In the genomic region with DNA sequence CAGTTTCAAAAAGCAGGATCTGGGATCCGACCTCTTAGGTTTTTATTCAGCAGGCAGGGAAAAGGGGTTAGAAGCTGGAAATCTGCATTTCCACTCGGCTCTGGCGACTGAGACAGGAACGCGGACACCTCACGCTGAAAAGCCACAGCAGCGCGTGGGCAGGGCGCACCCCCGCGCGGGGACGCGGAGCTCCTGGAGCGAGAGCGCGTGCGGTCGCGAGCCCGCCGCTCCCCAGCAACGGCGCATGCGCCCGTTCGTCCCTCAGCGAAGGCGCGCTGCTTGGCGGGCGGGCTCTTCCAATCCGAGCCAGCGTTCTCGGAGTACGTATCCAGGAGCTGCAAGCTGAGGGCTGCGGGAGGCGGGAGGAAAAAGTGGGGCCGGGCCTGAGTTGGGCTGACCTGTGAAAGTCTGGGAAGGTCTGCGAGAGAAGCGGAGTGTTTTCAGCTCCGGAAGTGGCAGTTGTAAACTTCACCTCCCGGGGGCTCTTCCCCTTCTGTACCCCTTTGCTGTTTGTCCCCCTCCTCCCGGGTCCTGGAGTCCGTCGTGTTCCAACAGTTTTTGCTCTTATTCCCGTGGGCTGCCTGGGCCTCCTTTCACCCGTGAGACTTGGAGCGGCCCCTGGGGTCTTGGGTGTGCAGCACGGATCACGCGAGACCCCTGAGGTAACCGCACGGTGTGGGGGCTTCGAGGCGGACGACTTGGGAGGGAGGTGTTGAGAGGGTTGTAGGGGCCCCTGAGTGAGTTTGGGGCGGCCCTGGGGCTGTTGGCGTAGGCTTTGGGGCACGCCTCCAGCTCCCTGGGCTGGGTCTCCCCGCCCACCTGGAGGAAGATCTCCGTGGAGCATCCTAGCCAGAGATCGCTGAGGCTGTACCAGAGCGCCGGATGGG, we compare ENCODE assay signal across 8 cellular contexts. TPM values are rescaled to one million over a fixed set of nuclear protein-coding genes. Genes with fewer than 3 reads are reported as not detected.
A peak's percentile ranks its signal among the peaks of the same experiment; 100 is the strongest.
DNase-seq lines count a peak whose midpoint lies in the region; ATAC-seq and TF ChIP-seq lines count a peak whose summit lies in the region.

Gene CCDC171, plus strand, starts transcription at position 403 of the 887 bp plus-strand sequence. CDS start 11,046 bp downstream, outside the sequence.

- no peaks in the 10 kb centered on the region for H3K79me2 ChIP-seq in osteoblast (ENCODE audit: insufficient read depth, low read length)

- no peaks in the 10 kb centered on the region for H4K20me1 ChIP-seq in osteoblast (ENCODE audit: insufficient read depth, low read length)

- H3K27me3 ChIP-seq in osteoblast (ENCODE audit: insufficient read depth, low read length), result peaks cover 4% of the 10 kb centered on the region
- no peaks in the 10 kb centered on the region for H3K27me3 ChIP-seq in thoracic aorta (replicated peaks; ENCODE audit: insufficient read depth)

- H3K9me3 Mint-ChIP-seq in activated naive CD4-positive, alpha-beta T cell treated with anti-CD3 and anti-CD28 coated beads, Interleukin-2, amount 50 U/mL, for 24 hours, result no peaks in the 10 kb centered on the region

- peak within 1 kb of the TSS; percentile 91 for H3K9ac ChIP-seq in SK-N-MC (ENCODE audit: insufficient read length)

- ATAC-seq in HG02588 (IDR thresholded peaks at IDR 0.05; ENCODE audit: unreplicated experiment), result peak; percentile 88
- peak; percentile 94 for ATAC-seq in thoracic aorta (ENCODE audit: insufficient number of reproducible peaks, low FRiP score, low read depth)

- peaks cover 4% of the 10 kb centered on the region for H3K4me1 ChIP-seq in osteoblast (ENCODE audit: insufficient read depth, low read length)
- no peaks in the 10 kb centered on the region for H3K4me1 ChIP-seq in thoracic aorta (ENCODE audit: control insufficient read depth in 1 of 2, low read depth in 2 of 2)

- peak within 1 kb of the TSS; percentile 93 for H3K4me3 Mint-ChIP-seq in activated naive CD4-positive, alpha-beta T cell treated with anti-CD3 and anti-CD28 coated beads, Interleukin-2, amount 50 U/mL, for 24 hours

- H3K36me3 Mint-ChIP-seq in activated naive CD4-positive, alpha-beta T cell treated with anti-CD3 and anti-CD28 coated beads, Interleukin-2, amount 50 U/mL, for 24 hours, result no peaks in the 10 kb centered on the region

- H3K27ac ChIP-seq in SK-N-MC (peak within 1 kb of the TSS; percentile 86), osteoblast (ENCODE audit: low read depth, low read length) (peak within 1 kb of the TSS; percentile 73), thoracic aorta (peak within 1 kb of the TSS; percentile 69 to 80)

- H3K36me3 ChIP-seq in SK-N-MC (ENCODE audit: insufficient read depth, low read length) (no peaks in the 10 kb centered on the region), osteoblast (ENCODE audit: insufficient read depth, low read length) (no peaks in the 10 kb centered on the region), thoracic aorta (no peaks in the 10 kb centered on the region)

- TF ChIP-seq CTCF in GM10266 (IDR thresholded peaks at IDR 0.05; ENCODE audit: control insufficient read depth, insufficient read depth, low read depth, missing control alignments) (no peak), osteoblast (IDR thresholded peaks at IDR 0.05; ENCODE audit: extremely low read depth, low read depth, low read length) (no peak), thoracic aorta (IDR thresholded peaks at IDR 0.05) (no peak)

- H3K4me3 ChIP-seq in SK-N-MC (peak within 1 kb of the TSS; percentile 98), osteoblast (ENCODE audit: insufficient read depth, low read length) (peak within 1 kb of the TSS; percentile 88), thoracic aorta (peak within 1 kb of the TSS; percentile 90)

- peaks cover 11% of the 10 kb centered on the region for H3K4me1 Mint-ChIP-seq in activated naive CD4-positive, alpha-beta T cell treated with anti-CD3 and anti-CD28 coated beads, Interleukin-2, amount 50 U/mL, for 24 hours

- peak within 1 kb of the TSS; percentile 98 for H3K4me2 ChIP-seq in osteoblast (ENCODE audit: insufficient read depth, low read length)

- H3K27me3 Mint-ChIP-seq in activated naive CD4-positive, alpha-beta T cell treated with anti-CD3 and anti-CD28 coated beads, Interleukin-2, amount 50 U/mL, for 24 hours, result no peaks in the 10 kb centered on the region

- peak; percentile 92 for DNase-seq in GM10266 (ENCODE audit: extremely low spot score)
- DNase-seq in NCI-H1048 (lab: John Stamatoyannopoulos, UW), result peak; percentile 93
- DNase-seq in SK-N-MC (ENCODE audit: low read depth, low spot score), result peak; percentile 84
- DNase-seq in glomerular visceral epithelial cell (ENCODE audit: extremely low spot score), result peak; percentile 98
- peak; percentile 99 for DNase-seq in osteoblast (ENCODE audit: insufficient read length, low spot score, missing footprints)
- DNase-seq in thoracic aorta (ENCODE audit: low spot score), result peak; percentile 74

- peak within 1 kb of the TSS; percentile 97 for H2AFZ ChIP-seq in osteoblast (ENCODE audit: low read length)

- H3K9me3 ChIP-seq in SK-N-MC (ENCODE audit: low read depth, low read length), result no peaks in the 10 kb centered on the region
- H3K9me3 ChIP-seq in osteoblast (ENCODE audit: low read depth, low read length), result no peaks in the 10 kb centered on the region
- no peaks in the 10 kb centered on the region for H3K9me3 ChIP-seq in thoracic aorta

- peak within 1 kb of the TSS; percentile 79 for H3K27ac Mint-ChIP-seq in activated naive CD4-positive, alpha-beta T cell treated with anti-CD3 and anti-CD28 coated beads, Interleukin-2, amount 50 U/mL, for 24 hours

RNA-seq across cellular contexts. Expression of gene CCDC171, which starts in this region (rescaled TPM):
- total RNA-seq in osteoblast, result 5.8 and 8.0 TPM in 2 replicates
- total RNA-seq in thoracic aorta, result 1 to 10 TPM; 4.3 to 6.4 TPM

Comparison
In these comparisons a context has a peak if more than half of its experiments do, and no peak if none do; other contexts are left out.
1. Peak in every context shown above with its lines: DNase-seq, ATAC-seq, H3K4me3 ChIP-seq and H3K27ac ChIP-seq.